Comparison of ENCODE assay signal across 13 cellular contexts in the genomic region with DNA sequence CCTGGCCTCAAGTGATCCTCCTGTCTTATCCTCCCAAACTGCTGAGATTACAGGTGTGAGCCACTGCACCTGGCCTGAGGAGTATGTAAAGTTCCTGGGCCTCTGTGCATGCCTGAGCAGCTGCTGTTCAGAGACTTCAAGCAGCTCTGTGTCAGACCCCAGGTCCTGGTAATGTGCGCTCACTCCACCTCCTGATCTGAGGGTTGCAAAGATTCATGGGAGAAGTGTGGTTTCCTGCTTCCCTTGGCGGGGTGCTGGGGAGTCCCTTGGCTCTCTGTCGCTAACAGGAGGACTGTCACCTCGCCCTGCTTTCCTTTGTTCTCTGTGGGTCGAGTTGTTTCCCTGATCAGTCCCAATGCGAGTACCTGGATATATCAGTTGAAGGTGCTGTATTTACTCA. TPM values are rescaled to one million over a fixed set of nuclear protein-coding genes. Genes with fewer than 3 reads are reported as not detected.
A peak's percentile ranks its signal among the peaks of the same experiment; 100 is the strongest.
DNase-seq lines count a peak whose midpoint lies in the region; ATAC-seq, FAIRE-seq and TF ChIP-seq lines count a peak whose summit lies in the region.
"Had no signal": no experiment of that assay in that cellular context is flagged by ENCODE, and none has a peak within 500 bp of the region (broad histone marks: within the 10 kb centered on the region; RNA-seq: fewer than 3 reads in every experiment).

No MANE protein-coding gene starts in this region.

- intact Hi-C loops in uterus (cut with DNase I; ENCODE audit: low total_unique reads) = no loop called here

- no peaks in the 10 kb centered on the region for H3K36me3 ChIP-seq in small intestine (ENCODE audit: control insufficient read depth in 2 of 2, insufficient read depth in 2 of 2, low read length in 2 of 2)
- no peaks in the 10 kb centered on the region for H3K36me3 ChIP-seq in uterus
- H3K36me3 ChIP-seq: sigmoid colon had no signal

- FAIRE-seq in small intestine (lab: Jason Lieb, UNC) = no peak

- H3K9me3 ChIP-seq in small intestine (ENCODE audit: control insufficient read depth, low read depth) (peaks cover 2% of the 10 kb centered on the region), uterus (no peaks in the 10 kb centered on the region)

- no peak overlapping the region for H3K4me3 ChIP-seq in small intestine (ENCODE audit: low read depth in 1 of 2, low read length in 2 of 2)
- no peak overlapping the region for H3K4me3 ChIP-seq in uterus
- H3K4me3 ChIP-seq: sigmoid colon had no signal

- H3K4me1 Mint-ChIP-seq in activated T-cell treated with anti-CD3 and anti-CD28 coated beads, Interleukin-2, amount 50 U/mL, for 4 hours (ENCODE audit: low read depth) = peaks cover 42% of the 10 kb centered on the region

- TF ChIP-seq POLR2A in uterus (IDR thresholded peaks at IDR 0.05) = no peak
- no peak for TF ChIP-seq POLR2A in erythroblast (IDR thresholded peaks at IDR 0.05; ENCODE audit: low read length)

- H3K9me3 Mint-ChIP-seq in activated T-cell treated with anti-CD3 and anti-CD28 coated beads, Interleukin-2, amount 50 U/mL, for 4 hours = peaks cover 39% of the 10 kb centered on the region

- H3K27me3 ChIP-seq in small intestine (ENCODE audit: control insufficient read depth in 2 of 2, insufficient read depth in 2 of 2, low read length in 2 of 2) = no peaks in the 10 kb centered on the region
- H3K27me3 ChIP-seq in uterus = no peaks in the 10 kb centered on the region
- H3K27me3 ChIP-seq: sigmoid colon had no signal

- 46 to 58% (median 53%) methylated on average over 6 of the region's 6 CpGs for WGBS in small intestine, 3 donors

- peaks cover 10% of the 10 kb centered on the region for H3K36me3 Mint-ChIP-seq in activated T-cell treated with anti-CD3 and anti-CD28 coated beads, Interleukin-2, amount 50 U/mL, for 4 hours (ENCODE audit: insufficient read depth)

- DNase-seq in T-helper 2 cell (peak; percentile 8 to 90 (median 57)), small intestine (peak; percentile 24), uterus (no peak), NCI-H226 (no peak), erythroblast (lab: John Stamatoyannopoulos, UW) (no peak), OCI-M1 (lab: John Stamatoyannopoulos, UW) (no peak)
- DNase-seq in activated T-cell treated with anti-CD3 and anti-CD28 coated beads, Interleukin-2, amount 50 U/mL, for 4 hours = peak; percentile 53
- peak; percentile 60 for DNase-seq in stimulated activated naive CD8-positive, alpha-beta T cell treated with anti-CD3 and anti-CD28 coated beads, Interleukin-15, Interleukin-2, amounts not matched to agents 100 U/mL and 50 U/mL, for 24 hours
- DNase-seq: DMS79 treated with DMSO at 0.1 percent for 48 hours, mesendoderm, NCI-H510A, sigmoid colon had no signal

- H3K27me3 Mint-ChIP-seq in activated T-cell treated with anti-CD3 and anti-CD28 coated beads, Interleukin-2, amount 50 U/mL, for 4 hours (ENCODE audit: low read depth) = no peaks in the 10 kb centered on the region

- peak; percentile 93 to 95 for ATAC-seq in activated T-cell treated with anti-CD3 and anti-CD28 coated beads, Interleukin-2, amount 50 U/mL, for 4 hours
- ATAC-seq in stimulated activated naive CD8-positive, alpha-beta T cell treated with anti-CD3 and anti-CD28 coated beads, Interleukin-15, Interleukin-2, amounts not matched to agents 100 U/mL and 50 U/mL, for 24 hours = peak; percentile 94

- no peak overlapping the region for H3K27ac ChIP-seq in small intestine (ENCODE audit: low read depth in 1 of 2, low read length in 1 of 2)
- H3K27ac ChIP-seq in uterus = no peak overlapping the region
- H3K27ac ChIP-seq: sigmoid colon had no signal

- peak overlapping the region; percentile 35 for H3K4me3 Mint-ChIP-seq in activated T-cell treated with anti-CD3 and anti-CD28 coated beads, Interleukin-2, amount 50 U/mL, for 4 hours

- no peak for TF ChIP-seq CTCF in uterus (IDR thresholded peaks at IDR 0.05)

- no peaks in the 10 kb centered on the region for H3K4me1 ChIP-seq in small intestine (ENCODE audit: control insufficient read depth in 2 of 2, insufficient read depth in 1 of 2, low read depth in 1 of 2, low read length in 1 of 2)
- no peaks in the 10 kb centered on the region for H3K4me1 ChIP-seq in uterus
- H3K4me1 ChIP-seq: sigmoid colon had no signal

RNA-seq across cellular contexts. Expression of a gene that starts 8.6 kb away (rescaled TPM):
- total RNA-seq in activated T-cell treated with anti-CD3 and anti-CD28 coated beads, Interleukin-2, amount 50 U/mL, for 4 hours = not detected
- under 1 TPM in 1 of 3 donors, not detected in 2; 0.09 TPM for polyA plus RNA-seq in small intestine
- not detected for total RNA-seq in uterus
- total RNA-seq: cerebellum, sigmoid colon had no signal
- polyA plus RNA-seq: sigmoid colon had no signal

RNA-seq across cellular contexts. Expression of a gene that starts 18.8 kb away (rescaled TPM):
- total RNA-seq in activated T-cell treated with anti-CD3 and anti-CD28 coated beads, Interleukin-2, amount 50 U/mL, for 4 hours = not detected
- not detected for polyA plus RNA-seq in small intestine
- not detected for total RNA-seq in uterus
- total RNA-seq: cerebellum, sigmoid colon had no signal

RNA-seq across cellular contexts. Expression of a gene that starts 56.0 kb away (rescaled TPM):
- not detected for total RNA-seq in activated T-cell treated with anti-CD3 and anti-CD28 coated beads, Interleukin-2, amount 50 U/mL, for 4 hours
- not detected for polyA plus RNA-seq in small intestine
- total RNA-seq in uterus = not detected
- total RNA-seq: cerebellum, sigmoid colon had no signal
- polyA plus RNA-seq: sigmoid colon had no signal

Comparison
In these comparisons a context has a peak if more than half of its experiments do, and no peak if none do; other contexts are left out.
1. DNase-seq: peak in T-helper 2 cell (5 of 5), activated T-cell treated with anti-CD3 and anti-CD28 coated beads, Interleukin-2, amount 50 U/mL, for 4 hours (single experiment), small intestine (single experiment) and stimulated activated naive CD8-positive, alpha-beta T cell treated with anti-CD3 and anti-CD28 coated beads, Interleukin-15, Interleukin-2, amounts not matched to agents 100 U/mL and 50 U/mL, for 24 hours (single experiment); none in uterus (0 of 2), NCI-H226 (single experiment), erythroblast (0 of 2) and OCI-M1 (single experiment).